ENCODE assay signal across 21 cellular contexts in genomic region chr1:117586747-117587478, GRCh38. TPM values are rescaled to one million over a fixed set of nuclear protein-coding genes. Genes with fewer than 3 reads are reported as not detected.
"Had no signal": no experiment of that assay in that cellular context is flagged by ENCODE, and none has a peak within 500 bp of the region (broad histone marks: within the 10 kb centered on the region; RNA-seq: fewer than 3 reads in every experiment).

No MANE protein-coding gene starts in this region.

- H3K4me1 Mint-ChIP-seq: activated naive CD4-positive, alpha-beta T cell treated with anti-CD3 and anti-CD28 coated beads, Interleukin-2, amount 50 U/mL, for 24 hours; central memory CD8-positive, alpha-beta T cell; stimulated activated naive CD8-positive, alpha-beta T cell treated with anti-CD3 and anti-CD28 coated beads, Interleukin-15, amount 100 ng/mL, for 72 hours had no signal

- H3K27me3 Mint-ChIP-seq: activated naive CD4-positive, alpha-beta T cell treated with anti-CD3 and anti-CD28 coated beads, Interleukin-2, amount 50 U/mL, for 24 hours; central memory CD8-positive, alpha-beta T cell had no signal

- H3K27ac Mint-ChIP-seq: activated CD8-positive, alpha-beta memory T cell treated with anti-CD3 and anti-CD28 coated beads, Interleukin-2, amount 10 ng/mL, durations not matched to agents 7 days and 5 days; activated naive CD4-positive, alpha-beta T cell treated with anti-CD3 and anti-CD28 coated beads, Interleukin-2, amount 50 U/mL, for 24 hours; immature natural killer cell; naive thymus-derived CD4-positive, alpha-beta T cell; stimulated activated naive CD8-positive, alpha-beta T cell treated with anti-CD3 and anti-CD28 coated beads, Interleukin-15, amount 100 ng/mL, for 72 hours; T-helper 1 cell treated with Interleukin-12 subunit alpha and Interleukin-12 subunit beta and Interleukin-4 antibody, amounts not matched to agents 30 μg/mL and 1 μg/mL, for 36 hours had no signal

- H3K27ac ChIP-seq: testis had no signal

- DNase-seq: activated CD4-positive, alpha-beta T cell treated with anti-CD3 and anti-CD28 coated beads for 1 hour; activated CD4-positive, alpha-beta T cell treated with anti-CD3 and anti-CD28 coated beads, Interleukin-2, amount 50 U/mL, for 48 hours; amniotic stem cell; cortex of kidney; effector CD8-positive, alpha-beta T cell; glutamatergic neuron; immature natural killer cell; left cardiac atrium; naive thymus-derived CD4-positive, alpha-beta T cell; nucleus accumbens; stimulated activated CD4-positive, alpha-beta T cell treated with anti-CD3 and anti-CD28 coated beads, Interleukin-15, amount 100 ng/mL, for 24 hours; stimulated activated CD4-positive, alpha-beta T cell treated with anti-CD3 and anti-CD28 coated beads, Interleukin-4, amount 100 ng/mL, for 24 hours; stimulated activated naive CD8-positive, alpha-beta T cell treated with anti-CD3 and anti-CD28 coated beads, Interleukin-15, amount 100 ng/mL, for 72 hours; testis had no signal

- H3K4me3 ChIP-seq: body of pancreas, lung, testis had no signal

- H3K27me3 ChIP-seq: body of pancreas, testis had no signal

- ATAC-seq: body of pancreas; left cardiac atrium; naive thymus-derived CD4-positive, alpha-beta T cell; stimulated activated naive CD8-positive, alpha-beta T cell treated with anti-CD3 and anti-CD28 coated beads, Interleukin-15, amount 100 ng/mL, for 72 hours had no signal

- H3K4me1 ChIP-seq: testis had no signal

- H3K9me3 ChIP-seq: body of pancreas, testis had no signal

- H3K4me3 Mint-ChIP-seq: activated CD8-positive, alpha-beta memory T cell treated with anti-CD3 and anti-CD28 coated beads, Interleukin-2, amount 10 ng/mL, durations not matched to agents 7 days and 5 days; activated naive CD4-positive, alpha-beta T cell treated with anti-CD3 and anti-CD28 coated beads, Interleukin-2, amount 50 U/mL, for 24 hours; central memory CD8-positive, alpha-beta T cell; immature natural killer cell; naive thymus-derived CD4-positive, alpha-beta T cell; stimulated activated naive CD8-positive, alpha-beta T cell treated with anti-CD3 and anti-CD28 coated beads, Interleukin-15, amount 100 ng/mL, for 72 hours; T-helper 1 cell treated with Interleukin-12 subunit alpha and Interleukin-12 subunit beta and Interleukin-4 antibody, amounts not matched to agents 30 μg/mL and 1 μg/mL, for 36 hours had no signal

- H3K9me3 Mint-ChIP-seq: activated naive CD4-positive, alpha-beta T cell treated with anti-CD3 and anti-CD28 coated beads, Interleukin-2, amount 50 U/mL, for 24 hours; central memory CD8-positive, alpha-beta T cell; immature natural killer cell; T-helper 1 cell treated with Interleukin-12 subunit alpha and Interleukin-12 subunit beta and Interleukin-4 antibody, amounts not matched to agents 30 μg/mL and 1 μg/mL, for 36 hours had no signal

- H3K36me3 Mint-ChIP-seq: activated CD8-positive, alpha-beta memory T cell treated with anti-CD3 and anti-CD28 coated beads, Interleukin-2, amount 10 ng/mL, durations not matched to agents 7 days and 5 days; activated naive CD4-positive, alpha-beta T cell treated with anti-CD3 and anti-CD28 coated beads, Interleukin-2, amount 50 U/mL, for 24 hours; immature natural killer cell; naive thymus-derived CD4-positive, alpha-beta T cell had no signal

RNA-seq across cellular contexts. Expression of gene TENT5C, which starts 18.9 kb away (rescaled TPM):
- total RNA-seq: epithelial cell of proximal tubule had no signal
